In the genomic region with DNA sequence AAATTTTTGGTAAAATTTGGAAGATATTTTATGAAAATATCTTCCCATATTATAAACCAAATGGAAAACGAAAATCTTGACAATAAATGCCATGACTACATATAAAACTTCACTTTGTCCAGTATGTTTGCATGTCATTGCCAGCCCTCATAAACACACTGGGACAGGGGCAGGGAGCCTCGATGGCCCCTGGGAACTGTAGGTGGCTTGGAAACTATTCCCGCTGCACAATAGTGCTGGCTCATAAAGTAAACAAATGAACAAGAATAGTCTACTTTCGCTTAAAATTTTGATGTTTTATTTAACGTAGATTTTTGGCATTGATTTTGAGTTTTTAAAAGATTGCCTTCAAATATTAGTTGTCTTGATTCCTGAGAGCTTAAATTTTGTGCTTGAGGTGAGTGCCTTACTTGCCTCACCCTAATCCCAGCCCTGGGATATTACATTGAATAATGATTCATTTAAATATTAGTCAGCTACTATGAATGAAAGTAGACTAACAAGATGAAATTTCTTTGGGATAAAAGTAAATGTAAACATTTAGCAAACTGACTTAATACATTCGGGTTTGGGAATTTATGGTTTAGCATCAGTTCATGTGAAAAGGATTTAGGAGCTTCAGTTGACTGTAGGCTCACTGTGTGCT, we compare ENCODE assay signal across 29 cellular contexts.
"Had no signal": no experiment of that assay in that cellular context is flagged by ENCODE, and none has a peak within 500 bp of the region (broad histone marks: within the 10 kb centered on the region; RNA-seq: fewer than 3 reads in every experiment).

No MANE protein-coding gene starts in this region.

- ATAC-seq: activated CD4-positive, CD25-positive, alpha-beta regulatory T cell treated with anti-CD3 and anti-CD28 coated beads, Interleukin-2, amount 50 U/mL, for 24 hours; activated CD8-positive, alpha-beta T cell treated with anti-CD3 and anti-CD28 coated beads for 36 hours; activated T-cell treated with anti-CD3 and anti-CD28 coated beads, Interleukin-2, amount 50 U/mL, for 4 hours; activated T-helper 17 cell treated with anti-CD3 and anti-CD28 coated beads, Interleukin-2, amount 50 U/mL, for 72 hours; T-helper 17 cell had no signal

- H3K36me3 ChIP-seq: cardiac muscle cell, colonic mucosa, esophagus squamous epithelium, WERI-Rb-1 had no signal

- DNase-seq: activated B cell treated with CpG ODN at 0.5 μM for 24 hours; activated CD4-positive, alpha-beta T cell treated with anti-CD3 and anti-CD28 coated beads for 48 hours; activated CD4-positive, alpha-beta T cell treated with anti-CD3 and anti-CD28 coated beads, Interleukin-2, amount 50 U/mL, for 1 hour; activated CD4-positive, alpha-beta T cell treated with anti-CD3 and anti-CD28 coated beads, Interleukin-2, amount 50 U/mL, for 48 hours; activated CD8-positive, alpha-beta memory T cell treated with anti-CD3 and anti-CD28 coated beads for 24 hours; activated CD8-positive, alpha-beta T cell treated with anti-CD3 and anti-CD28 coated beads for 36 hours; activated effector memory CD4-positive, alpha-beta T cell treated with Interleukin-2 at 50 U/mL for 16 hours; activated gamma-delta T cell treated with Interleukin-2 at 50 U/mL for 16 hours; activated naive CD4-positive, alpha-beta T cell treated with anti-CD3 and anti-CD28 coated beads, Interleukin-2, amount 50 U/mL, for 16 hours; activated naive CD4-positive, alpha-beta T cell treated with Interleukin-2 at 50 U/mL for 16 hours; activated T-cell treated with anti-CD3 and anti-CD28 coated beads, Interleukin-2, amount 50 U/mL, for 4 hours; amniotic stem cell; anterior cingulate cortex; central memory CD4-positive, alpha-beta T cell; cerebellar nuclear complex; colonic mucosa; dorsolateral prefrontal cortex; effector memory CD4-positive, alpha-beta T cell; endodermal cell; erythroblast; esophagus squamous epithelium; head of caudate nucleus; T-helper 1 cell; T-helper 17 cell; T1000; WERI-Rb-1 had no signal

- H3K27ac ChIP-seq: cardiac muscle cell, colonic mucosa, dorsolateral prefrontal cortex, esophagus squamous epithelium, WERI-Rb-1 had no signal

- H3K4me1 ChIP-seq: colonic mucosa had no signal

- H3K9me3 ChIP-seq: colonic mucosa, esophagus squamous epithelium had no signal

- H3K4me3 ChIP-seq: cardiac muscle cell, colonic mucosa, dorsolateral prefrontal cortex, esophagus squamous epithelium had no signal

- H3K27me3 ChIP-seq: cardiac muscle cell, colonic mucosa, esophagus squamous epithelium had no signal
